ENCODE assay signal across 1 cellular context in genomic region chr2:97953867-97954266, GRCh38.
TF ChIP-seq lines count a peak whose summit lies in the region.

No MANE protein-coding gene starts in this region.

TF ChIP-seq in GM12878, 131 proteins besides CTCF, POLR2A, EP300 and RAD21 (continues in another document):
- TF ChIP-seq CUX1 (IDR thresholded peaks at IDR 0.05; ENCODE audit: insufficient replicate concordance, low read depth, low read length) (no peak), CBFB (IDR thresholded peaks at IDR 0.05; ENCODE audit: low read depth) (no peak), EED (IDR thresholded peaks at IDR 0.05; ENCODE audit: low read depth) (no peak), MTA2 (IDR thresholded peaks at IDR 0.05; ENCODE audit: low read depth) (peak; percentile 63; the same call in 1 of the 2 replicates), HSF1 (IDR thresholded peaks at IDR 0.05; ENCODE audit: low read depth, low read length) (no peak), JUNB (IDR thresholded peaks at IDR 0.05) (peak; percentile 48), RB1 (IDR thresholded peaks at IDR 0.05; ENCODE audit: borderline replicate concordance) (no peak), IKZF1 (conservative IDR thresholded peaks at IDR 0.05) (no peak), ZNF24 (IDR thresholded peaks at IDR 0.05) (no peak), USF2 (IDR thresholded peaks at IDR 0.05; ENCODE audit: borderline replicate concordance, low read depth, low read length) (no peak), ZNF384 (IDR thresholded peaks at IDR 0.05; ENCODE audit: borderline replicate concordance, low read depth, low read length) (no peak), IRF4 (IDR thresholded peaks at IDR 0.05; ENCODE audit: low read depth, low read length) (no peak), RCOR1 (conservative IDR thresholded peaks at IDR 0.05; ENCODE audit: low read depth, low read length) (no peak), BCL11A (IDR thresholded peaks at IDR 0.05; ENCODE audit: low read depth, low read length) (no peak), STAT3 (IDR thresholded peaks at IDR 0.05; ENCODE audit: low read depth, low read length) (no peak), ZBTB4 (CRISPR knock-in tag; IDR thresholded peaks at IDR 0.05) (no peak), BMI1 (IDR thresholded peaks at IDR 0.05; ENCODE audit: borderline replicate concordance) (no peak), CBX5 (IDR thresholded peaks at IDR 0.05; ENCODE audit: low read depth) (no peak), MLLT1 (IDR thresholded peaks at IDR 0.05) (no peak), FOXM1 (IDR thresholded peaks at IDR 0.05; ENCODE audit: low read depth, low read length) (no peak), CHD2 (IDR thresholded peaks at IDR 0.05; ENCODE audit: borderline replicate concordance, low read depth, low read length) (no peak), TCF12 (IDR thresholded peaks at IDR 0.05; ENCODE audit: low read depth, low read length) (no peak), NFIC (IDR thresholded peaks at IDR 0.05; ENCODE audit: low read depth, low read length) (peak; percentile 54; the same call in 1 of the 2 replicates), ATF2 (IDR thresholded peaks at IDR 0.05; ENCODE audit: low read length) (peak; percentile 57), IRF3 (IDR thresholded peaks at IDR 0.05) (no peak), NR2C2 (IDR thresholded peaks at IDR 0.05; ENCODE audit: borderline replicate concordance, control insufficient read depth, insufficient read length, low read depth) (no peak), STAT1 (conservative IDR thresholded peaks at IDR 0.05) (no peak), RFX5 (IDR thresholded peaks at IDR 0.05; ENCODE audit: low read depth, low read length) (no peak), MYB (IDR thresholded peaks at IDR 0.05; ENCODE audit: borderline replicate concordance, low read depth, low read length) (no peak), HDAC2 (IDR thresholded peaks at IDR 0.05) (no peak), NBN (IDR thresholded peaks at IDR 0.05) (peak; percentile 48; the same call in 1 of the 2 replicates), POU2F2 (IDR thresholded peaks at IDR 0.05; ENCODE audit: borderline replicate concordance, low read depth, low read length) (no peak), ZSCAN29 (IDR thresholded peaks at IDR 0.05) (no peak), POLR2AphosphoS2 (IDR thresholded peaks at IDR 0.05; ENCODE audit: low read depth, low read length) (no peak), ZNF207 (IDR thresholded peaks at IDR 0.05; ENCODE audit: borderline replicate concordance) (no peak), MTA3 (IDR thresholded peaks at IDR 0.05; ENCODE audit: borderline replicate concordance, low read length) (no peak), TCF7 (IDR thresholded peaks at IDR 0.05; ENCODE audit: borderline replicate concordance) (no peak), TBL1XR1 (IDR thresholded peaks at IDR 0.05; ENCODE audit: low read depth, low read length) (no peak), POLR2AphosphoS5 (IDR thresholded peaks at IDR 0.05; ENCODE audit: low read length) (no peak), PML (IDR thresholded peaks at IDR 0.05; ENCODE audit: low read length) (no peak), NRF1 (conservative IDR thresholded peaks at IDR 0.05; ENCODE audit: low read depth, low read length) (no peak), ZBTB33 (IDR thresholded peaks at IDR 0.05) (no peak), NR2C1 (IDR thresholded peaks at IDR 0.05) (no peak), ATF3 (IDR thresholded peaks at IDR 0.05; ENCODE audit: borderline replicate concordance, extremely low read depth, low read depth, low read length) (no peak), BCL3 (IDR thresholded peaks at IDR 0.05; ENCODE audit: borderline replicate concordance, insufficient read depth, low read depth, low read length, poor library complexity, severe bottlenecking) (no peak), FOS (IDR thresholded peaks at IDR 0.05; ENCODE audit: borderline replicate concordance, extremely low read depth, insufficient read length) (no peak), PAX5 (IDR thresholded peaks at IDR 0.05; ENCODE audit: borderline replicate concordance, low read depth, low read length) (no peak), CHD4 (IDR thresholded peaks at IDR 0.05) (no peak), CREB1 (IDR thresholded peaks at IDR 0.05; ENCODE audit: low read depth) (peak; percentile 86), SP1 (IDR thresholded peaks at IDR 0.05; ENCODE audit: low read depth, low read length) (no peak), KDM1A (IDR thresholded peaks at IDR 0.05; ENCODE audit: borderline replicate concordance) (no peak)
